In genomic region chr19:49701271-49701786, GRCh38 we compare ENCODE assay signal across 2 cellular contexts.
TF ChIP-seq lines count a peak whose summit lies in the region.

No MANE protein-coding gene starts in this region.

TF ChIP-seq in A549, 52 proteins besides CTCF, POLR2A, EP300 and RAD21 (continued from another document):
- TF ChIP-seq E2F6 (IDR thresholded peaks at IDR 0.05; ENCODE audit: borderline replicate concordance, low read depth) (no peak), PBX3 (IDR thresholded peaks at IDR 0.05) (no peak), ATOH8 (CRISPR knock-in tag; IDR thresholded peaks at IDR 0.05; ENCODE audit: low read depth) (no peak), FOXS1 (CRISPR knock-in tag; IDR thresholded peaks at IDR 0.05) (no peak), HOXA7 (CRISPR knock-in tag; IDR thresholded peaks at IDR 0.05) (no peak), REST (IDR thresholded peaks at IDR 0.05) (no peak), ESRRA (IDR thresholded peaks at IDR 0.05; ENCODE audit: borderline replicate concordance, low read length) (no peak), EHMT2 (IDR thresholded peaks at IDR 0.05; ENCODE audit: low read depth) (no peak), HOXB13 (CRISPR knock-in tag; IDR thresholded peaks at IDR 0.05; ENCODE audit: low read depth) (no peak), EHF (CRISPR knock-in tag; IDR thresholded peaks at IDR 0.05) (no peak), CHD4 (IDR thresholded peaks at IDR 0.05; ENCODE audit: borderline replicate concordance) (no peak)
TF ChIP-seq in A549: peak in this region for 0.

TF ChIP-seq in HEK293T, 16 proteins besides CTCF, POLR2A, EP300 and RAD21 (continued from another document):
- TF ChIP-seq LEF1 (IDR thresholded peaks at IDR 0.05; ENCODE audit: borderline replicate concordance) = no peak
- no peak for TF ChIP-seq L3MBTL2 (conservative IDR thresholded peaks at IDR 0.05)
- TF ChIP-seq ZNF384 (IDR thresholded peaks at IDR 0.05) = no peak
- no peak for TF ChIP-seq SP1 (IDR thresholded peaks at IDR 0.05)
- TF ChIP-seq NFRKB (IDR thresholded peaks at IDR 0.05) = no peak
- TF ChIP-seq ELF4 (IDR thresholded peaks at IDR 0.05) = no peak
- TF ChIP-seq CTBP1 (IDR thresholded peaks at IDR 0.05; ENCODE audit: borderline replicate concordance) = no peak
- TF ChIP-seq FOXK2 (IDR thresholded peaks at IDR 0.05) = no peak
- no peak for TF ChIP-seq SUZ12 (IDR thresholded peaks at IDR 0.05)
- no peak for TF ChIP-seq FOXA1 (IDR thresholded peaks at IDR 0.05)
